In the genomic region with DNA sequence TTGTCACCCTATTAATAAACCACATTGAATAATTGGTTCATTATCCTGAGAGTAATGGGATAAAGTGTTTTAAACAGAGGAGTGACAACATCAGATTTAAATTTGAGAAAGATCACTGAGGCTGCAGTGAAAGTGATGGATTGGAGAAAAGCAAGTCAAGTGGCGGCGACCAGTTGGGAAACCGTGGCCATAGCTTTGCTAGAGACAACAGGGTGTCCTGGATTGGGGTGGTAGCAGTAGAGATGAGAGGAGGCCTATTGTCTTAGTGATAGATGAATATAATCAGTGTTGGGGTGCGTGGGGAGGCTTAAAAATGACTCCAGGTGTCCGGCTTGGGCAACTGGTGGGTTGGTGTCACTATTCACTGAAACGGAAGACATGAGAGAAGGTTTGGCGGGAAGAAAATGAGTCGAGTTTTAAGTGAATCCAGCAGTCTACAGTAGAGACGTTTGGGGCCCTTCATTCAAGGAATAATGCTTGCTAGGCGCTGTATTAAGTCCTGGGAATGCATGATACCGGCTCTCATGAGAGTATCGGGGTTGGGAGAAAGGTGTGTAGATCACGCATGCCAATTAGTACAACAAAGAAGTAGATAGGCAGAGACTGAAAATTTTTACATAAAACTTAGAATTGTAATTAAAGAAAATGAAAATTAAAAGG, we compare ENCODE assay signal across 8 cellular contexts. TPM values are rescaled to one million over a fixed set of nuclear protein-coding genes. Genes with fewer than 3 reads are reported as not detected.
DNase-seq lines count a peak whose midpoint lies in the region; ATAC-seq and TF ChIP-seq lines count a peak whose summit lies in the region.

No MANE protein-coding gene starts in this region.

- H3K27ac ChIP-seq in Peyer's patch: peak overlapping the region in 1 of 4 donors; percentile 71
- peak overlapping the region; percentile 19 for H3K27ac ChIP-seq in epithelial cell of prostate
- H3K27ac ChIP-seq in ovary: no peak overlapping the region

- H3K9me3 ChIP-seq in Peyer's patch (no peaks in the 10 kb centered on the region), ovary (no peaks in the 10 kb centered on the region)

- TF ChIP-seq CTCF in GM12875 (IDR thresholded peaks at IDR 0.05; ENCODE audit: borderline replicate concordance, insufficient read depth, low read depth, low read length) (no peak), Peyer's patch (IDR thresholded peaks at IDR 0.05) (no peak), ovary (IDR thresholded peaks at IDR 0.05) (no peak)

- TF ChIP-seq POLR2A in Peyer's patch (IDR thresholded peaks at IDR 0.05) (no peak), ovary (IDR thresholded peaks at IDR 0.05) (no peak)

- 15 to 16% (median 16%) methylated on average over 13 of the region's 13 CpGs for WGBS in ovary, 3 donors

- intact Hi-C loops in ovary (cut with DNase I): no loop called here

- no peaks in the 10 kb centered on the region for H3K27me3 ChIP-seq in Peyer's patch
- H3K27me3 ChIP-seq in ovary: no peaks in the 10 kb centered on the region

- DNase-seq in Peyer's patch (no peak), epithelial cell of prostate (ENCODE audit: low read depth, low spot score) (no peak), ovary (no peak), hepatic stellate cell (ENCODE audit: low spot score) (no peak), germinal center (ENCODE audit: low spot score) (no peak)

- H3K4me1 ChIP-seq in Peyer's patch (peaks cover 0 to 16% (median 3%) of the 10 kb centered on the region in 4 donors), ovary (ENCODE audit: insufficient read depth) (peaks cover 2% of the 10 kb centered on the region)

- H3K36me3 ChIP-seq in Peyer's patch (peaks cover 0 to 20% (median 0%) of the 10 kb centered on the region in 3 donors), ovary (no peaks in the 10 kb centered on the region)

- TF ChIP-seq EP300 in ovary (IDR thresholded peaks at IDR 0.05): no peak

- no peak for ATAC-seq in GM21737 (IDR thresholded peaks at IDR 0.05; ENCODE audit: unreplicated experiment)
- no peak for ATAC-seq in HG02642 (IDR thresholded peaks at IDR 0.05; ENCODE audit: poor library complexity, unreplicated experiment)

- peak overlapping the region; percentile 82 for H3K4me3 ChIP-seq in GM12875 (ENCODE audit: low read depth, low read length)
- peak overlapping the region; percentile 70 to 91 (median 76) for H3K4me3 ChIP-seq in Peyer's patch
- H3K4me3 ChIP-seq in ovary: peak overlapping the region; percentile 75

RNA-seq across cellular contexts. Expression of a gene that starts 0.8 kb away (rescaled TPM):
- total RNA-seq in Peyer's patch: 10 to 100 TPM; 16.5 to 39.6 (median 20.6) TPM
- 10 to 100 TPM; 20.1 to 45.9 (median 32.8) TPM for total RNA-seq in ovary
- polyA plus RNA-seq in ovary: 10 to 100 TPM in 1 of 2 donors, 1 to 10 TPM in 1; 8.5 to 12.0 TPM

RNA-seq across cellular contexts. Expression of a gene that starts 7.5 kb away (rescaled TPM):
- total RNA-seq in Peyer's patch: not detected
- under 1 TPM in 3 of 7 donors, not detected in 4; 0.42 to 0.79 (median 0.53) TPM for total RNA-seq in ovary
- under 1 TPM in 1 of 2 donors, not detected in 1; 0.45 TPM for polyA plus RNA-seq in ovary

RNA-seq across cellular contexts. Expression of a gene that starts 24.7 kb away (rescaled TPM):
- total RNA-seq in Peyer's patch (1 to 10 TPM in 2 of 4 donors, not detected in 2; 3.6 to 4.1 TPM), ovary (1 to 10 TPM in 5 of 7 donors, under 1 TPM in 2; 0.23 to 3.1 (median 1.2) TPM)
- polyA plus RNA-seq in ovary: 10 to 100 TPM in 1 of 2 donors, 1 to 10 TPM in 1; 3.3 to 14.2 TPM
